ENCODE assay signal across 8 cellular contexts in genomic region chr12:124347805-124348658, GRCh38. TPM values are rescaled to one million over a fixed set of nuclear protein-coding genes. Genes with fewer than 3 reads are reported as not detected.
DNase-seq lines count a peak whose midpoint lies in the region; ATAC-seq, FAIRE-seq and TF ChIP-seq lines count a peak whose summit lies in the region.

No MANE protein-coding gene starts in this region.

- H3K9me3 ChIP-seq in WERI-Rb-1 (ENCODE audit: severe bottlenecking), result no peaks in the 10 kb centered on the region

- peaks cover 95% of the 10 kb centered on the region for H3K36me3 ChIP-seq in WERI-Rb-1

- H3K27me3 ChIP-seq in WERI-Rb-1 (ENCODE audit: insufficient read depth, low read depth, severe bottlenecking), result no peaks in the 10 kb centered on the region

- peak; percentile 61 for TF ChIP-seq CTCF in WERI-Rb-1 (IDR thresholded peaks at IDR 0.05; ENCODE audit: low read depth, low read length)
- peak; percentile 48 for TF ChIP-seq CTCF in epithelial cell of esophagus (IDR thresholded peaks at IDR 0.05; ENCODE audit: insufficient read depth, low read depth, low read length, missing control alignments)

- no peak for TF ChIP-seq POLR2A in GM12892 (IDR thresholded peaks at IDR 0.05; ENCODE audit: low read depth, low read length)

- no peak for DNase-seq in GM12892 (ENCODE audit: insufficient read length)
- DNase-seq in WERI-Rb-1, result no peak
- no peak for DNase-seq in epithelial cell of esophagus (ENCODE audit: low read depth)
- DNase-seq in stimulated activated CD4-positive, alpha-beta T cell treated with anti-CD3 and anti-CD28 coated beads, Interleukin-1b, Interleukin-23, amount 100 ng/mL, for 4 hours (ENCODE audit: low read depth in 2 of 2), result peak; percentile 14 to 33
- no peak for DNase-seq in RPMI8226
- DNase-seq in NK-92 treated with Interleukin-12 subunit alpha and Interleukin-12 subunit beta, amount 100 ng/mL, for 24 hours (lab: John Stamatoyannopoulos, UW), result no peak
- DNase-seq in COLO829 (ENCODE audit: low spot score), result no peak

- no peak overlapping the region for H3K27ac ChIP-seq in WERI-Rb-1

- H3K4me3 ChIP-seq in WERI-Rb-1 (ENCODE audit: low read depth, low read length) (no peak overlapping the region), epithelial cell of esophagus (ENCODE audit: low read length) (no peak overlapping the region)

- ATAC-seq in HG02938 (IDR thresholded peaks at IDR 0.05; ENCODE audit: unreplicated experiment), result no peak

- FAIRE-seq in GM12892 (lab: Jason Lieb, UNC), result peak; percentile 42

RNA-seq across cellular contexts. Expression of gene RFLNA, which starts 53.1 kb away (rescaled TPM):
- polyA plus RNA-seq in GM12892 (2012; ENCODE audit: missing spikeins), result not detected

Comparison
In these comparisons a context has a peak if more than half of its experiments do, and no peak if none do; other contexts are left out.
1. DNase-seq: peak in stimulated activated CD4-positive, alpha-beta T cell treated with anti-CD3 and anti-CD28 coated beads, Interleukin-1b, Interleukin-23, amount 100 ng/mL, for 4 hours (2 of 2); none in GM12892 (single experiment), WERI-Rb-1 (single experiment), epithelial cell of esophagus (single experiment), RPMI8226 (single experiment), NK-92 treated with Interleukin-12 subunit alpha and Interleukin-12 subunit beta, amount 100 ng/mL, for 24 hours (single experiment) and COLO829 (single experiment).